In the genomic region with DNA sequence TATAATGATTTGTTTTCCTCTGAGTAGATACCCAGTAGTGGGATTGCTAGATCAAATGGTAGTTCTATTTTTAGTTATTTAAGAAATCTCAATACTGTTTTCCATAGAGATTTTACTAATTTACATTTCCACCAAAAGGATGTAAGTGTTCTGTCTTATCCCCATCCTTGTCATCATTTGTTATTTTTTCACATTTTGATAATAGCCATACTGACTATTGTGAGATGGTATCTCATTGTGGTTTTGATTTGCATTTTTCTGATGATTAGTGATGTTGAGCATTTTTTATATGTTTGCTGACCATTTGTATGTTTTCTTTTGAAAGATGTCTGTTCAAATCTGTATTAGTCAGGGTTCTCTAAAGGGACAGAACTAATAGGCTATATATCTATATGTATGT, we compare ENCODE assay signal across 5 cellular contexts.
"Had no signal": no experiment of that assay in that cellular context is flagged by ENCODE, and none has a peak within 500 bp of the region (broad histone marks: within the 10 kb centered on the region; RNA-seq: fewer than 3 reads in every experiment).

No MANE protein-coding gene starts in this region.

- ATAC-seq: HepG2, K562 had no signal

- H3K27ac ChIP-seq: HL-60 had no signal

- H3K4me3 ChIP-seq: K562 had no signal

- DNase-seq: IMR-90, KBM-7 had no signal
